Comparison of ENCODE assay signal across 8 cellular contexts in genomic region chr2:187453078-187453641, GRCh38. TPM values are rescaled to one million over a fixed set of nuclear protein-coding genes. Genes with fewer than 3 reads are reported as not detected.
A peak's percentile ranks its signal among the peaks of the same experiment; 100 is the strongest.
DNase-seq lines count a peak whose midpoint lies in the region; ATAC-seq, FAIRE-seq and TF ChIP-seq lines count a peak whose summit lies in the region.

No MANE protein-coding gene starts in this region.

- no peak overlapping the region for H3K4me3 Mint-ChIP-seq in activated T-helper 1 cell treated with anti-CD3 and anti-CD28 coated beads, Interleukin-12 subunit alpha, Interleukin-12 subunit beta, Interleukin-2, Interleukin-4 antibody, amounts not matched to agents 30 ng/mL and 10 ng/mL and 1 ng/mL, durations not matched to agents 14 hours and 24 hours and 36 hours

- no peaks in the 10 kb centered on the region for H3K9me3 Mint-ChIP-seq in activated T-helper 1 cell treated with anti-CD3 and anti-CD28 coated beads, Interleukin-12 subunit alpha, Interleukin-12 subunit beta, Interleukin-2, Interleukin-4 antibody, amounts not matched to agents 30 ng/mL and 10 ng/mL and 1 ng/mL, durations not matched to agents 14 hours and 24 hours and 36 hours

- peaks cover 6% of the 10 kb centered on the region for H3K4me1 Mint-ChIP-seq in activated T-helper 1 cell treated with anti-CD3 and anti-CD28 coated beads, Interleukin-12 subunit alpha, Interleukin-12 subunit beta, Interleukin-2, Interleukin-4 antibody, amounts not matched to agents 30 ng/mL and 10 ng/mL and 1 ng/mL, durations not matched to agents 14 hours and 24 hours and 36 hours (ENCODE audit: low read depth)

- peaks cover 4% of the 10 kb centered on the region for H3K27me3 Mint-ChIP-seq in activated T-helper 1 cell treated with anti-CD3 and anti-CD28 coated beads, Interleukin-12 subunit alpha, Interleukin-12 subunit beta, Interleukin-2, Interleukin-4 antibody, amounts not matched to agents 30 ng/mL and 10 ng/mL and 1 ng/mL, durations not matched to agents 14 hours and 24 hours and 36 hours (ENCODE audit: insufficient read depth)

- intact Hi-C loops in activated T-helper 1 cell treated with anti-CD3 and anti-CD28 coated beads, Interleukin-12 subunit alpha, Interleukin-12 subunit beta, Interleukin-2, Interleukin-4 antibody, amounts not matched to agents 30 ng/mL and 10 ng/mL and 1 ng/mL, durations not matched to agents 14 hours and 24 hours and 36 hours (cut with micrococcal nuclease) = no loop called here

- no peaks in the 10 kb centered on the region for H3K36me3 Mint-ChIP-seq in activated T-helper 1 cell treated with anti-CD3 and anti-CD28 coated beads, Interleukin-12 subunit alpha, Interleukin-12 subunit beta, Interleukin-2, Interleukin-4 antibody, amounts not matched to agents 30 ng/mL and 10 ng/mL and 1 ng/mL, durations not matched to agents 14 hours and 24 hours and 36 hours (ENCODE audit: low read depth)

- DNase-seq in AML-193 (lab: John Stamatoyannopoulos, UW) = peak; percentile 32 to 52
- peak; percentile 17 for DNase-seq in SK-N-DZ (ENCODE audit: low spot score)
- DNase-seq in inferior parietal cortex (ENCODE audit: extremely low spot score) = peak; percentile 64
- DNase-seq in COR-L47 (lab: John Stamatoyannopoulos, UW) = no peak
- DNase-seq in activated T-helper 1 cell treated with anti-CD3 and anti-CD28 coated beads, Interleukin-12 subunit alpha, Interleukin-12 subunit beta, Interleukin-2, Interleukin-4 antibody, amounts not matched to agents 30 ng/mL and 10 ng/mL and 1 ng/mL, durations not matched to agents 14 hours and 24 hours and 36 hours (ENCODE audit: low spot score) = no peak
- no peak for DNase-seq in mesenteric fat pad (ENCODE audit: low spot score)
- no peak for DNase-seq in GM12891 (ENCODE audit: insufficient read length, low spot score)

- peak; percentile 23 for ATAC-seq in HG02870 (IDR thresholded peaks at IDR 0.05; ENCODE audit: unreplicated experiment)

- no peak for FAIRE-seq in GM12891 (lab: Jason Lieb, UNC)

- TF ChIP-seq POLR2A in GM12891 (IDR thresholded peaks at IDR 0.05; ENCODE audit: low read depth, low read length) = no peak

- no peak overlapping the region for H3K27ac Mint-ChIP-seq in activated T-helper 1 cell treated with anti-CD3 and anti-CD28 coated beads, Interleukin-12 subunit alpha, Interleukin-12 subunit beta, Interleukin-2, Interleukin-4 antibody, amounts not matched to agents 30 ng/mL and 10 ng/mL and 1 ng/mL, durations not matched to agents 14 hours and 24 hours and 36 hours

TF ChIP-seq in GM12891, 5 proteins besides CTCF, POLR2A, EP300 and RAD21:
- TF ChIP-seq POLR2AphosphoS5 (IDR thresholded peaks at IDR 0.05; ENCODE audit: low read depth, low read length) (no peak), SPI1 (IDR thresholded peaks at IDR 0.05; ENCODE audit: low read depth, low read length) (no peak), TAF1 (IDR thresholded peaks at IDR 0.05; ENCODE audit: low read depth, low read length) (no peak), POU2F2 (IDR thresholded peaks at IDR 0.05; ENCODE audit: low read depth, low read length) (no peak), PAX5 (IDR thresholded peaks at IDR 0.05; ENCODE audit: insufficient read depth, low read length, severe bottlenecking) (no peak)

RNA-seq across cellular contexts. Expression of gene CALCRL, which starts 5.1 kb away (rescaled TPM):
- 0.06 TPM in 1 of 2 replicates, not detected in the other for polyA plus RNA-seq in SK-N-DZ (2014; cell fraction: cytosol; rRNA removed)
- polyA plus RNA-seq in SK-N-DZ (2014; cell fraction: nucleus; rRNA removed) = 0.04 TPM in 1 of 2 replicates, not detected in the other
- total RNA-seq in activated T-helper 1 cell treated with anti-CD3 and anti-CD28 coated beads, Interleukin-12 subunit alpha, Interleukin-12 subunit beta, Interleukin-2, Interleukin-4 antibody, amounts not matched to agents 30 ng/mL and 10 ng/mL and 1 ng/mL, durations not matched to agents 14 hours and 24 hours and 36 hours = 0.29 and 0.36 TPM in 2 replicates
- total RNA-seq in mesenteric fat pad = 99.1 TPM
- polyA plus RNA-seq in GM12891 (2012; ENCODE audit: low read depth, missing spikeins) = 0.53 TPM

Comparison
In these comparisons a context has a peak if more than half of its experiments do, and no peak if none do; other contexts are left out.
1. DNase-seq: peak in AML-193 (2 of 2), SK-N-DZ (single experiment) and inferior parietal cortex (single experiment); none in COR-L47 (single experiment), activated T-helper 1 cell treated with anti-CD3 and anti-CD28 coated beads, Interleukin-12 subunit alpha, Interleukin-12 subunit beta, Interleukin-2, Interleukin-4 antibody, amounts not matched to agents 30 ng/mL and 10 ng/mL and 1 ng/mL, durations not matched to agents 14 hours and 24 hours and 36 hours (single experiment), mesenteric fat pad (single experiment) and GM12891 (single experiment).
2. RNA of gene CALCRL, which starts 5.1 kb away (total RNA-seq): 99.1 TPM in mesenteric fat pad (single experiment); 0.29 to 0.36 TPM in activated T-helper 1 cell treated with anti-CD3 and anti-CD28 coated beads, Interleukin-12 subunit alpha, Interleukin-12 subunit beta, Interleukin-2, Interleukin-4 antibody, amounts not matched to agents 30 ng/mL and 10 ng/mL and 1 ng/mL, durations not matched to agents 14 hours and 24 hours and 36 hours; every median in the first group is over 10 times any median in the second.